ENCODE assay signal across 1 cellular context in the genomic region with DNA sequence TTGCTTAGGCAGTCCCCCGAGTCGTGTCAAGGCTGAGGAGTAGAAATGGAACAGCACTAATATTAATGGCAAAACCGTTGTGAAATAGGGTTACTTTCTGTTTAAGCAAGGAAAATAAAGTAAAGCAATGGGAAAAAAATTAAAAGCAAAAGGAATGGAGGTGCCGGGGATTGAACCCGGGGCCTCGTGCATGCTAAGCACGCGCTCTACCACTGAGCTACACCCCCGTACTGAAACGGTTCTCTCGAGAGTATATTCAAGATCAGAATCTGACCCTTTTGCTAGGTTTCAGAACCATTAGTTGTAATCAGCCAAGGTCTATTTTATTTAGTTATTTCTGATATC.
A peak's percentile ranks its signal among the peaks of the same experiment; 100 is the strongest.
TF ChIP-seq lines count a peak whose summit lies in the region.

No MANE protein-coding gene starts in this region.

TF ChIP-seq in HepG2, 621 proteins besides CTCF, POLR2A, EP300 and RAD21 (continued from another document and continues in another):
- TF ChIP-seq, protein P1, sequence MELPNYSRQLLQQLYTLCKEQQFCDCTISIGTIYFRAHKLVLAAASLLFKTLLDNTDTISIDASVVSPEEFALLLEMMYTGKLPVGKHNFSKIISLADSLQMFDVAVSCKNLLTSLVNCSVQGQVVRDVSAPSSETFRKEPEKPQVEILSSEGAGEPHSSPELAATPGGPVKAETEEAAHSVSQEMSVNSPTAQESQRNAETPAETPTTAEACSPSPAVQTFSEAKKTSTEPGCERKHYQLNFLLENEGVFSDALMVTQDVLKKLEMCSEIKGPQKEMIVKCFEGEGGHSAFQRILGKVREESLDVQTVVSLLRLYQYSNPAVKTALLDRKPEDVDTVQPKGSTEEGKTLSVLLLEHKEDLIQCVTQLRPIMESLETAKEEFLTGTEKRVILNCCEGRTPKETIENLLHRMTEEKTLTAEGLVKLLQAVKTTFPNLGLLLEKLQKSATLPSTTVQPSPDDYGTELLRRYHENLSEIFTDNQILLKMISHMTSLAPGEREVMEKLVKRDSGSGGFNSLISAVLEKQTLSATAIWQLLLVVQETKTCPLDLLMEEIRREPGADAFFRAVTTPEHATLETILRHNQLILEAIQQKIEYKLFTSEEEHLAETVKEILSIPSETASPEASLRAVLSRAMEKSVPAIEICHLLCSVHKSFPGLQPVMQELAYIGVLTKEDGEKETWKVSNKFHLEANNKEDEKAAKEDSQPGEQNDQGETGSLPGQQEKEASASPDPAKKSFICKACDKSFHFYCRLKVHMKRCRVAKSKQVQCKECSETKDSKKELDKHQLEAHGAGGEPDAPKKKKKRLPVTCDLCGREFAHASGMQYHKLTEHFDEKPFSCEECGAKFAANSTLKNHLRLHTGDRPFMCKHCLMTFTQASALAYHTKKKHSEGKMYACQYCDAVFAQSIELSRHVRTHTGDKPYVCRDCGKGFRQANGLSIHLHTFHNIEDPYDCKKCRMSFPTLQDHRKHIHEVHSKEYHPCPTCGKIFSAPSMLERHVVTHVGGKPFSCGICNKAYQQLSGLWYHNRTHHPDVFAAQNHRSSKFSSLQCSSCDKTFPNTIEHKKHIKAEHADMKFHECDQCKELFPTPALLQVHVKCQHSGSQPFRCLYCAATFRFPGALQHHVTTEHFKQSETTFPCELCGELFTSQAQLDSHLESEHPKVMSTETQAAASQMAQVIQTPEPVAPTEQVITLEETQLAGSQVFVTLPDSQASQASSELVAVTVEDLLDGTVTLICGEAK (IDR thresholded peaks at IDR 0.05) = no peak
- TF ChIP-seq, protein P1 (CRISPR knock-in tag; IDR thresholded peaks at IDR 0.05) = no peak
- TF ChIP-seq ZNF572 (CRISPR knock-in tag; IDR thresholded peaks at IDR 0.05) = no peak
- TF ChIP-seq MAFK (conservative IDR thresholded peaks at IDR 0.05 in 1 of 2, IDR thresholded peaks at IDR 0.05 in 1 of 2; ENCODE audit: low read length in 2 of 2) = no peak
- TF ChIP-seq SRSF4 (IDR thresholded peaks at IDR 0.05; ENCODE audit: low read depth, low read length, poor library complexity, severe bottlenecking) = no peak
- TF ChIP-seq, protein P2, sequence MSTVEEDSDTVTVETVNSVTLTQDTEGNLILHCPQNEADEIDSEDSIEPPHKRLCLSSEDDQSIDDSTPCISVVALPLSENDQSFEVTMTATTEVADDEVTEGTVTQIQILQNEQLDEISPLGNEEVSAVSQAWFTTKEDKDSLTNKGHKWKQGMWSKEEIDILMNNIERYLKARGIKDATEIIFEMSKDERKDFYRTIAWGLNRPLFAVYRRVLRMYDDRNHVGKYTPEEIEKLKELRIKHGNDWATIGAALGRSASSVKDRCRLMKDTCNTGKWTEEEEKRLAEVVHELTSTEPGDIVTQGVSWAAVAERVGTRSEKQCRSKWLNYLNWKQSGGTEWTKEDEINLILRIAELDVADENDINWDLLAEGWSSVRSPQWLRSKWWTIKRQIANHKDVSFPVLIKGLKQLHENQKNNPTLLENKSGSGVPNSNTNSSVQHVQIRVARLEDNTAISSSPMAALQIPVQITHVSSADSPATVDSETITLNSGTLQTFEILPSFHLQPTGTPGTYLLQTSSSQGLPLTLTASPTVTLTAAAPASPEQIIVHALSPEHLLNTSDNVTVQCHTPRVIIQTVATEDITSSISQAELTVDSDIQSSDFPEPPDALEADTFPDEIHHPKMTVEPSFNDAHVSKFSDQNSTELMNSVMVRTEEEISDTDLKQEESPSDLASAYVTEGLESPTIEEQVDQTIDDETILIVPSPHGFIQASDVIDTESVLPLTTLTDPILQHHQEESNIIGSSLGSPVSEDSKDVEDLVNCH (CRISPR knock-in tag; IDR thresholded peaks at IDR 0.05) = no peak
- no peak for TF ChIP-seq ZNF256 (CRISPR knock-in tag; conservative IDR thresholded peaks at IDR 0.05)
- no peak for TF ChIP-seq DNMT1 (CRISPR knock-in tag; IDR thresholded peaks at IDR 0.05)
- TF ChIP-seq, protein P3, sequence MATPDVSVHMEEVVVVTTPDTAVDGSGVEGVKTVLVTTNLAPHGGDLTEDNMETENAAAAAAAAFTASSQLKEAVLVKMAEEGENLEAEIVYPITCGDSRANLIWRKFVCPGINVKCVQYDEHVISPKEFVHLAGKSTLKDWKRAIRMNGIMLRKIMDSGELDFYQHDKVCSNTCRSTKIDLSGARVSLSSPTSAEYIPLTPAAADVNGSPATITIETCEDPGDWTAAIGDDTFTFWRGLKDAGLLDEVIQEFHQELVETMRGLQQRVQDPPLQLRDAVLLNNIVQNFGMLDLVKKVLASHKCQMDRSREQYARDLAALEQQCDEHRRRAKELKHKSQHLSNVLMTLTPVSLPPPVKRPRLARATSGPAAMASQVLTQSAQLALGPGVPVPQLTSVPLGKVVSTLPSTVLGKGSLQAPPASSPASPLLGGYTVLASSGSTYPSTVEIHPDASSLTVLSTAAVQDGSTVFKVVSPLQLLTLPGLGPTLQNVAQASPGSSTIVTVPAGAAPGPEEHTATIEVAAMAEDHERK (CRISPR knock-in tag; IDR thresholded peaks at IDR 0.05; ENCODE audit: low read depth) = no peak
- TF ChIP-seq RELA (CRISPR knock-in tag; IDR thresholded peaks at IDR 0.05) = no peak
- no peak for TF ChIP-seq ZZZ3 (CRISPR knock-in tag; IDR thresholded peaks at IDR 0.05; ENCODE audit: borderline replicate concordance)
- TF ChIP-seq ZC3H13 (CRISPR knock-in tag; IDR thresholded peaks at IDR 0.05) = no peak
- TF ChIP-seq SMARCE1 (IDR thresholded peaks at IDR 0.05; ENCODE audit: borderline replicate concordance) = no peak
- TF ChIP-seq ARNT2 (CRISPR knock-in tag; IDR thresholded peaks at IDR 0.05; ENCODE audit: low read depth) = no peak
- no peak for TF ChIP-seq ZFP1 (CRISPR knock-in tag; IDR thresholded peaks at IDR 0.05)
- no peak for TF ChIP-seq ZBTB3 (CRISPR knock-in tag; IDR thresholded peaks at IDR 0.05; ENCODE audit: borderline replicate concordance, low read depth)
- TF ChIP-seq, protein P4, sequence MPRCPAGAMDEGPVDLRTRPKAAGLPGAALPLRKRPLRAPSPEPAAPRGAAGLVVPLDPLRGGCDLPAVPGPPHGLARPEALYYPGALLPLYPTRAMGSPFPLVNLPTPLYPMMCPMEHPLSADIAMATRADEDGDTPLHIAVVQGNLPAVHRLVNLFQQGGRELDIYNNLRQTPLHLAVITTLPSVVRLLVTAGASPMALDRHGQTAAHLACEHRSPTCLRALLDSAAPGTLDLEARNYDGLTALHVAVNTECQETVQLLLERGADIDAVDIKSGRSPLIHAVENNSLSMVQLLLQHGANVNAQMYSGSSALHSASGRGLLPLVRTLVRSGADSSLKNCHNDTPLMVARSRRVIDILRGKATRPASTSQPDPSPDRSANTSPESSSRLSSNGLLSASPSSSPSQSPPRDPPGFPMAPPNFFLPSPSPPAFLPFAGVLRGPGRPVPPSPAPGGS (CRISPR knock-in tag; IDR thresholded peaks at IDR 0.05) = no peak
- TF ChIP-seq, protein P5, sequence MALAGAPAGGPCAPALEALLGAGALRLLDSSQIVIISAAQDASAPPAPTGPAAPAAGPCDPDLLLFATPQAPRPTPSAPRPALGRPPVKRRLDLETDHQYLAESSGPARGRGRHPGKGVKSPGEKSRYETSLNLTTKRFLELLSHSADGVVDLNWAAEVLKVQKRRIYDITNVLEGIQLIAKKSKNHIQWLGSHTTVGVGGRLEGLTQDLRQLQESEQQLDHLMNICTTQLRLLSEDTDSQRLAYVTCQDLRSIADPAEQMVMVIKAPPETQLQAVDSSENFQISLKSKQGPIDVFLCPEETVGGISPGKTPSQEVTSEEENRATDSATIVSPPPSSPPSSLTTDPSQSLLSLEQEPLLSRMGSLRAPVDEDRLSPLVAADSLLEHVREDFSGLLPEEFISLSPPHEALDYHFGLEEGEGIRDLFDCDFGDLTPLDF (CRISPR knock-in tag; IDR thresholded peaks at IDR 0.05) = no peak
- TF ChIP-seq, protein P6, sequence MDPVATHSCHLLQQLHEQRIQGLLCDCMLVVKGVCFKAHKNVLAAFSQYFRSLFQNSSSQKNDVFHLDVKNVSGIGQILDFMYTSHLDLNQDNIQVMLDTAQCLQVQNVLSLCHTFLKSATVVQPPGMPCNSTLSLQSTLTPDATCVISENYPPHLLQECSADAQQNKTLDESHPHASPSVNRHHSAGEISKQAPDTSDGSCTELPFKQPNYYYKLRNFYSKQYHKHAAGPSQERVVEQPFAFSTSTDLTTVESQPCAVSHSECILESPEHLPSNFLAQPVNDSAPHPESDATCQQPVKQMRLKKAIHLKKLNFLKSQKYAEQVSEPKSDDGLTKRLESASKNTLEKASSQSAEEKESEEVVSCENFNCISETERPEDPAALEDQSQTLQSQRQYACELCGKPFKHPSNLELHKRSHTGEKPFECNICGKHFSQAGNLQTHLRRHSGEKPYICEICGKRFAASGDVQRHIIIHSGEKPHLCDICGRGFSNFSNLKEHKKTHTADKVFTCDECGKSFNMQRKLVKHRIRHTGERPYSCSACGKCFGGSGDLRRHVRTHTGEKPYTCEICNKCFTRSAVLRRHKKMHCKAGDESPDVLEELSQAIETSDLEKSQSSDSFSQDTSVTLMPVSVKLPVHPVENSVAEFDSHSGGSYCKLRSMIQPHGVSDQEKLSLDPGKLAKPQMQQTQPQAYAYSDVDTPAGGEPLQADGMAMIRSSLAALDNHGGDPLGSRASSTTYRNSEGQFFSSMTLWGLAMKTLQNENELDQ (CRISPR knock-in tag; IDR thresholded peaks at IDR 0.05; ENCODE audit: borderline replicate concordance) = no peak
- no peak for TF ChIP-seq STAT5B (CRISPR knock-in tag; IDR thresholded peaks at IDR 0.05)
- no peak for TF ChIP-seq ZNF550 (CRISPR knock-in tag; IDR thresholded peaks at IDR 0.05; ENCODE audit: borderline replicate concordance)
- TF ChIP-seq ZNF83 (CRISPR knock-in tag; IDR thresholded peaks at IDR 0.05; ENCODE audit: borderline replicate concordance) = no peak
- no peak for TF ChIP-seq NR2F1 (CRISPR knock-in tag; IDR thresholded peaks at IDR 0.05)
- TF ChIP-seq ZNF616 (CRISPR knock-in tag; IDR thresholded peaks at IDR 0.05; ENCODE audit: low read depth) = no peak
- TF ChIP-seq ZNF749 (CRISPR knock-in tag; IDR thresholded peaks at IDR 0.05; ENCODE audit: borderline replicate concordance) = no peak
- 0 out of 2 replicates have a peak, but pooled peaks have one; percentile 24 for TF ChIP-seq SATB2 (CRISPR knock-in tag; IDR thresholded peaks at IDR 0.05)
- no peak for TF ChIP-seq KLF13 (CRISPR knock-in tag; IDR thresholded peaks at IDR 0.05)
- no peak for TF ChIP-seq DPF2 (CRISPR knock-in tag; IDR thresholded peaks at IDR 0.05; ENCODE audit: borderline replicate concordance, low read depth)
- TF ChIP-seq RNF2 (conservative IDR thresholded peaks at IDR 0.05; ENCODE audit: low read depth) = peak; percentile 31; the same call in 1 of the 2 replicates
- TF ChIP-seq SRF (IDR thresholded peaks at IDR 0.05; ENCODE audit: low read depth, low read length) = no peak
- TF ChIP-seq ZNF20 (CRISPR knock-in tag; IDR thresholded peaks at IDR 0.05) = no peak
- TF ChIP-seq FLYWCH1 (CRISPR knock-in tag; IDR thresholded peaks at IDR 0.05) = no peak
- TF ChIP-seq GTF2F1 (IDR thresholded peaks at IDR 0.05; ENCODE audit: low read length) = no peak
- TF ChIP-seq ZNF501 (CRISPR knock-in tag; IDR thresholded peaks at IDR 0.05) = no peak
- peak; percentile 41; the same call in 1 of the 2 replicates for TF ChIP-seq ZNF816 (CRISPR knock-in tag; IDR thresholded peaks at IDR 0.05; ENCODE audit: borderline replicate concordance)
- no peak for TF ChIP-seq JUND (CRISPR knock-in tag; IDR thresholded peaks at IDR 0.05)
- no peak for TF ChIP-seq FOSL1 (CRISPR knock-in tag; IDR thresholded peaks at IDR 0.05; ENCODE audit: borderline replicate concordance)
- TF ChIP-seq, protein P7, sequence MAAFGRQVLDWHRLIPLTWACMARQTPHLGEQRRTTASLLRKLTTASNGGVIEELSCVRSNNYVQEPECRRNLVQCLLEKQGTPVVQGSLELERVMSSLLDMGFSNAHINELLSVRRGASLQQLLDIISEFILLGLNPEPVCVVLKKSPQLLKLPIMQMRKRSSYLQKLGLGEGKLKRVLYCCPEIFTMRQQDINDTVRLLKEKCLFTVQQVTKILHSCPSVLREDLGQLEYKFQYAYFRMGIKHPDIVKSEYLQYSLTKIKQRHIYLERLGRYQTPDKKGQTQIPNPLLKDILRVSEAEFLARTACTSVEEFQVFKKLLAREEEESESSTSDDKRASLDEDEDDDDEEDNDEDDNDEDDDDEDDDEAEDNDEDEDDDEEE (CRISPR knock-in tag; IDR thresholded peaks at IDR 0.05) = no peak
- TF ChIP-seq, protein P8, sequence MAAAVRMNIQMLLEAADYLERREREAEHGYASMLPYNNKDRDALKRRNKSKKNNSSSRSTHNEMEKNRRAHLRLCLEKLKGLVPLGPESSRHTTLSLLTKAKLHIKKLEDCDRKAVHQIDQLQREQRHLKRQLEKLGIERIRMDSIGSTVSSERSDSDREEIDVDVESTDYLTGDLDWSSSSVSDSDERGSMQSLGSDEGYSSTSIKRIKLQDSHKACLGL (CRISPR knock-in tag; IDR thresholded peaks at IDR 0.05) = no peak
- TF ChIP-seq IRF2 (CRISPR knock-in tag; IDR thresholded peaks at IDR 0.05) = no peak
- TF ChIP-seq NFYC (CRISPR knock-in tag; IDR thresholded peaks at IDR 0.05) = 0 out of 2 replicates have a peak, but pooled peaks have one; percentile 7
- TF ChIP-seq ZNF891 (CRISPR knock-in tag; IDR thresholded peaks at IDR 0.05) = no peak
- TF ChIP-seq, protein P9, sequence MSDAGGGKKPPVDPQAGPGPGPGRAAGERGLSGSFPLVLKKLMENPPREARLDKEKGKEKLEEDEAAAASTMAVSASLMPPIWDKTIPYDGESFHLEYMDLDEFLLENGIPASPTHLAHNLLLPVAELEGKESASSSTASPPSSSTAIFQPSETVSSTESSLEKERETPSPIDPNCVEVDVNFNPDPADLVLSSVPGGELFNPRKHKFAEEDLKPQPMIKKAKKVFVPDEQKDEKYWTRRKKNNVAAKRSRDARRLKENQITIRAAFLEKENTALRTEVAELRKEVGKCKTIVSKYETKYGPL (CRISPR knock-in tag; IDR thresholded peaks at IDR 0.05) = 0 out of 2 replicates have a peak, but pooled peaks have one; percentile 40
- TF ChIP-seq ZNF138 (CRISPR knock-in tag; IDR thresholded peaks at IDR 0.05; ENCODE audit: low read depth) = no peak
- TF ChIP-seq RXRB (CRISPR knock-in tag; IDR thresholded peaks at IDR 0.05; ENCODE audit: borderline replicate concordance) = 0 out of 2 replicates have a peak, but pooled peaks have one; percentile 35
